19 cellular contexts compared by ENCODE assay signal in the genomic region with DNA sequence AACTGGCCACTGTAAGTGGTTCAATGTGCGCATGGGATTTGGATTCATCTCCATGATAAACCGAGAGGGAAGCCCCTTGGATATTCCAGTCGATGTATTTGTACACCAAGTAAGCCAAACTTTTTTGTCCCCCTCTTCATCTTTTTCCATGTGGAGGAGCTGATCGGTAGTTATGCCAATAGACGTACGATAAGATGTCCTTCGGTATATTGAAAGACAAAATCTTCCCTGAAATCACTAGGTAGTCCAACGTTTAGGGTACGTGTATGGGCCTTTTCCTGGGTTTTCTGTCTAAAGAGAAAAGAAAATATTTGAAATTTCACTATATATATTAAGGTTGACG. TPM values are rescaled to one million over a fixed set of nuclear protein-coding genes. Genes with fewer than 3 reads are reported as not detected.
DNase-seq lines count a peak whose midpoint lies in the region; ATAC-seq and TF ChIP-seq lines count a peak whose summit lies in the region.
"Had no signal": no experiment of that assay in that cellular context is flagged by ENCODE, and none has a peak within 500 bp of the region (broad histone marks: within the 10 kb centered on the region; RNA-seq: fewer than 3 reads in every experiment).

No MANE protein-coding gene starts in this region.

- peak overlapping the region; percentile 79 for H3K4me2 ChIP-seq in neural cell (ENCODE audit: low read length)
- H3K4me2 ChIP-seq: KMS-11 had no signal

- intact Hi-C loops in activated CD4-positive, alpha-beta T cell treated with anti-CD3 and anti-CD28 coated beads for 36 hours (cut with DNase I, micrococcal nuclease) = loop anchor here in 1 of 2 experiments (1.0 kb wide), 1 partner anchor 17 kb away; no protein-coding TSS in a partner anchor

- no peak overlapping the region for H3K27ac Mint-ChIP-seq in effector memory CD8-positive, alpha-beta T cell
- no peak overlapping the region for H3K27ac Mint-ChIP-seq in activated CD4-positive, alpha-beta T cell treated with anti-CD3 and anti-CD28 coated beads for 36 hours
- H3K27ac Mint-ChIP-seq: activated B cell treated with CpG ODN at 0.5 μM for 24 hours; HFFc6; stimulated activated naive CD8-positive, alpha-beta T cell treated with anti-CD3 and anti-CD28 coated beads, Interleukin-15, Interleukin-2, amounts not matched to agents 100 ng/mL and 50 ng/mL, for 24 hours had no signal

- H3K4me3 ChIP-seq in HUES6 (ENCODE audit: low read depth, low read length) = peak overlapping the region; percentile 90
- peak overlapping the region; percentile 69 for H3K4me3 ChIP-seq in ectodermal cell (ENCODE audit: insufficient read depth, low read depth, low read length)
- H3K4me3 ChIP-seq in neural cell (ENCODE audit: low read length) = peak overlapping the region; percentile 67
- H3K4me3 ChIP-seq: GM12878, pancreas had no signal

- no peak for TF ChIP-seq EP300 in neural cell (conservative IDR thresholded peaks at IDR 0.05; ENCODE audit: poor library complexity, severe bottlenecking)

- peaks cover 11% of the 10 kb centered on the region; the same call in 1 of the 2 replicates for H3K36me3 ChIP-seq in HUES6 (ENCODE audit: control insufficient read depth, insufficient read depth, low read length)
- H3K36me3 ChIP-seq in ectodermal cell (ENCODE audit: control insufficient read depth, insufficient read depth, low read length) = no peaks in the 10 kb centered on the region
- peaks cover 3% of the 10 kb centered on the region for H3K36me3 ChIP-seq in neural cell (ENCODE audit: insufficient read depth, low read length)
- H3K36me3 ChIP-seq: pancreas had no signal

- H3K9me2 ChIP-seq in neural cell (ENCODE audit: insufficient read depth, low read length) = no peaks in the 10 kb centered on the region

- H3K4me3 Mint-ChIP-seq in effector memory CD8-positive, alpha-beta T cell = no peak overlapping the region
- no peak overlapping the region for H3K4me3 Mint-ChIP-seq in activated CD4-positive, alpha-beta T cell treated with anti-CD3 and anti-CD28 coated beads for 36 hours
- H3K4me3 Mint-ChIP-seq: activated B cell treated with CpG ODN at 0.5 μM for 24 hours; activated naive CD4-positive, alpha-beta T cell treated with anti-CD3 and anti-CD28 coated beads, Interleukin-2, amount 50 U/mL, for 24 hours had no signal

- no peak for TF ChIP-seq RAD21 in neural cell (conservative IDR thresholded peaks at IDR 0.05)

- H3K4me1 ChIP-seq in HUES6 (ENCODE audit: control insufficient read depth, insufficient read depth, low read length) (peaks cover 19% of the 10 kb centered on the region), ectodermal cell (ENCODE audit: control insufficient read depth, insufficient read depth, low read length) (peaks cover 4% of the 10 kb centered on the region)
- H3K4me1 ChIP-seq: pancreas had no signal

- H3K9ac ChIP-seq in HUES6 (ENCODE audit: low read length) = peak overlapping the region; percentile 98
- H3K9ac ChIP-seq in neural cell (ENCODE audit: low read length) = peak overlapping the region; percentile 59
- H3K9ac ChIP-seq: KMS-11 had no signal

- H3K9me3 Mint-ChIP-seq in effector memory CD8-positive, alpha-beta T cell = peaks cover 4 to 5% of the 10 kb centered on the region in 2 donors
- H3K9me3 Mint-ChIP-seq in activated CD4-positive, alpha-beta T cell treated with anti-CD3 and anti-CD28 coated beads for 36 hours (ENCODE audit: low read depth) = peaks cover 3% of the 10 kb centered on the region
- H3K9me3 Mint-ChIP-seq: HFFc6 had no signal

- peak; percentile 42 for DNase-seq in ELF-1 (ENCODE audit: low read depth, low spot score)
- no peak for DNase-seq in effector memory CD8-positive, alpha-beta T cell
- DNase-seq in activated CD4-positive, alpha-beta T cell treated with anti-CD3 and anti-CD28 coated beads for 36 hours = no peak
- no peak for DNase-seq in AML-193 (lab: John Stamatoyannopoulos, UW)
- no peak for DNase-seq in NCI-H446 treated with DMSO at 0.1 percent for 48 hours (lab: John Stamatoyannopoulos, UW)
- DNase-seq: activated B cell treated with CpG ODN at 0.5 μM for 24 hours; C1 segment of cervical spinal cord; effector memory CD4-positive, alpha-beta T cell; HFFc6; NCI-H1436 treated with DMSO at 0.1 percent for 48 hours; pancreas; small intestine had no signal

- H3K27me3 Mint-ChIP-seq in effector memory CD8-positive, alpha-beta T cell = peaks cover 64 to 66% of the 10 kb centered on the region in 2 donors
- H3K27me3 Mint-ChIP-seq in activated CD4-positive, alpha-beta T cell treated with anti-CD3 and anti-CD28 coated beads for 36 hours = peaks cover 51% of the 10 kb centered on the region

- WGBS in ectodermal cell, 2 experiments = 1% methylated on average over 9 of the region's 10 CpGs

- H3K27me3 ChIP-seq in HUES6 (ENCODE audit: control insufficient read depth, insufficient read depth, low read length) = no peaks in the 10 kb centered on the region
- no peaks in the 10 kb centered on the region for H3K27me3 ChIP-seq in ectodermal cell (ENCODE audit: control insufficient read depth, insufficient read depth, low read length, poor library complexity, severe bottlenecking)
- peaks cover 16% of the 10 kb centered on the region for H3K27me3 ChIP-seq in neural cell (ENCODE audit: insufficient read depth, low read depth, low read length)

- CTCF ChIA-PET in activated CD4-positive, alpha-beta T cell treated with anti-CD3 and anti-CD28 coated beads for 36 hours (lab: Charles Lee) = no interaction called here

- H3F3A ChIP-seq in neural cell (ENCODE audit: insufficient read depth, low read length, poor library complexity, severe bottlenecking) = peaks cover 4% of the 10 kb centered on the region

- no peak for ATAC-seq in effector memory CD8-positive, alpha-beta T cell (replicated peaks)
- no peak for ATAC-seq in activated CD4-positive, alpha-beta T cell treated with anti-CD3 and anti-CD28 coated beads for 36 hours
- ATAC-seq: pancreas had no signal

- no peaks in the 10 kb centered on the region for H4K20me1 ChIP-seq in neural cell (ENCODE audit: insufficient read depth)

- POLR2A ChIA-PET in activated CD4-positive, alpha-beta T cell treated with anti-CD3 and anti-CD28 coated beads for 36 hours (lab: Charles Lee) = no interaction called here

- H2AFZ ChIP-seq in neural cell (ENCODE audit: low read depth, low read length) = peak overlapping the region; percentile 5

- H3K9me3 ChIP-seq in HUES6 (ENCODE audit: control insufficient read depth, insufficient read depth, low read depth, low read length) (no peaks in the 10 kb centered on the region), ectodermal cell (ENCODE audit: control insufficient read depth, low read length) (no peaks in the 10 kb centered on the region), neural cell (ENCODE audit: low read length) (no peaks in the 10 kb centered on the region)
- H3K9me3 ChIP-seq: pancreas had no signal

- no peak for TF ChIP-seq CTCF in neural cell (IDR thresholded peaks at IDR 0.05; ENCODE audit: poor library complexity, severe bottlenecking)

- H3K36me3 Mint-ChIP-seq in effector memory CD8-positive, alpha-beta T cell (ENCODE audit: insufficient read depth) = peaks cover 7% of the 10 kb centered on the region
- peaks cover 3% of the 10 kb centered on the region for H3K36me3 Mint-ChIP-seq in activated CD4-positive, alpha-beta T cell treated with anti-CD3 and anti-CD28 coated beads for 36 hours (ENCODE audit: low read depth)

- H3K4me1 Mint-ChIP-seq in effector memory CD8-positive, alpha-beta T cell (ENCODE audit: low read depth in 2 of 2) = peaks cover 1 to 6% of the 10 kb centered on the region in 2 donors
- peaks cover 15% of the 10 kb centered on the region for H3K4me1 Mint-ChIP-seq in activated CD4-positive, alpha-beta T cell treated with anti-CD3 and anti-CD28 coated beads for 36 hours

- H3K27ac ChIP-seq in HUES6 (ENCODE audit: low read depth, low read length) (peak overlapping the region; percentile 99), ectodermal cell (ENCODE audit: insufficient read depth, low read depth, low read length, poor library complexity, severe bottlenecking) (peak overlapping the region; percentile 96), neural cell (ENCODE audit: low read length) (peak overlapping the region; percentile 82)
- H3K27ac ChIP-seq: KMS-11, pancreas had no signal

- peaks cover 83% of the 10 kb centered on the region for H3K79me2 ChIP-seq in neural cell (replicated peaks; ENCODE audit: insufficient read depth, low read length)

TF ChIP-seq in neural cell, 6 proteins besides CTCF, POLR2A, EP300 and RAD21 (continues in another document):
- TF ChIP-seq POLR2AphosphoS5 (IDR thresholded peaks at IDR 0.05) (no peak), SMC3 (conservative IDR thresholded peaks at IDR 0.05; ENCODE audit: poor library complexity) (no peak), TAF1 (IDR thresholded peaks at IDR 0.05; ENCODE audit: low read depth) (no peak), MXI1 (conservative IDR thresholded peaks at IDR 0.05; ENCODE audit: poor library complexity, severe bottlenecking) (no peak)
- TF ChIP-seq, protein P1, sequence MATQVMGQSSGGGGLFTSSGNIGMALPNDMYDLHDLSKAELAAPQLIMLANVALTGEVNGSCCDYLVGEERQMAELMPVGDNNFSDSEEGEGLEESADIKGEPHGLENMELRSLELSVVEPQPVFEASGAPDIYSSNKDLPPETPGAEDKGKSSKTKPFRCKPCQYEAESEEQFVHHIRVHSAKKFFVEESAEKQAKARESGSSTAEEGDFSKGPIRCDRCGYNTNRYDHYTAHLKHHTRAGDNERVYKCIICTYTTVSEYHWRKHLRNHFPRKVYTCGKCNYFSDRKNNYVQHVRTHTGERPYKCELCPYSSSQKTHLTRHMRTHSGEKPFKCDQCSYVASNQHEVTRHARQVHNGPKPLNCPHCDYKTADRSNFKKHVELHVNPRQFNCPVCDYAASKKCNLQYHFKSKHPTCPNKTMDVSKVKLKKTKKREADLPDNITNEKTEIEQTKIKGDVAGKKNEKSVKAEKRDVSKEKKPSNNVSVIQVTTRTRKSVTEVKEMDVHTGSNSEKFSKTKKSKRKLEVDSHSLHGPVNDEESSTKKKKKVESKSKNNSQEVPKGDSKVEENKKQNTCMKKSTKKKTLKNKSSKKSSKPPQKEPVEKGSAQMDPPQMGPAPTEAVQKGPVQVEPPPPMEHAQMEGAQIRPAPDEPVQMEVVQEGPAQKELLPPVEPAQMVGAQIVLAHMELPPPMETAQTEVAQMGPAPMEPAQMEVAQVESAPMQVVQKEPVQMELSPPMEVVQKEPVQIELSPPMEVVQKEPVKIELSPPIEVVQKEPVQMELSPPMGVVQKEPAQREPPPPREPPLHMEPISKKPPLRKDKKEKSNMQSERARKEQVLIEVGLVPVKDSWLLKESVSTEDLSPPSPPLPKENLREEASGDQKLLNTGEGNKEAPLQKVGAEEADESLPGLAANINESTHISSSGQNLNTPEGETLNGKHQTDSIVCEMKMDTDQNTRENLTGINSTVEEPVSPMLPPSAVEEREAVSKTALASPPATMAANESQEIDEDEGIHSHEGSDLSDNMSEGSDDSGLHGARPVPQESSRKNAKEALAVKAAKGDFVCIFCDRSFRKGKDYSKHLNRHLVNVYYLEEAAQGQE (IDR thresholded peaks at IDR 0.05; ENCODE audit: borderline replicate concordance) = no peak

RNA-seq across cellular contexts. Expression of gene LIN28B, which starts 1.2 kb away (rescaled TPM):
- 130 TPM for polyA plus RNA-seq in ectodermal cell (2013, experiment 1 of 4)
- polyA plus RNA-seq in ectodermal cell (2013, experiment 2 of 4) = 145 TPM
- polyA plus RNA-seq in ectodermal cell (2013, experiment 3 of 4) = 91.9 TPM
- polyA plus RNA-seq in ectodermal cell (2013, experiment 4 of 4) = 104 TPM
- polyA plus RNA-seq in neural cell = 17.4 and 19.1 TPM in 2 replicates
- polyA minus RNA-seq in neural cell = 39.9 and 41.0 TPM in 2 replicates
- not detected for total RNA-seq in activated CD4-positive, alpha-beta T cell treated with anti-CD3 and anti-CD28 coated beads for 36 hours
- total RNA-seq: activated B cell treated with CpG ODN at 0.5 μM for 24 hours, HFFc6 had no signal
- polyA plus RNA-seq: pancreas, small intestine had no signal
